15 cellular contexts compared by ENCODE assay signal in genomic region chr2:44107974-44108373, GRCh38.
"Had no signal": no experiment of that assay in that cellular context is flagged by ENCODE, and none has a peak within 500 bp of the region (broad histone marks: within the 10 kb centered on the region; RNA-seq: fewer than 3 reads in every experiment).

No MANE protein-coding gene starts in this region.

- H3K4me3 ChIP-seq: cardiac muscle cell, esophagus squamous epithelium, heart right ventricle, right atrium auricular region, smooth muscle cell had no signal

- H3K36me3 ChIP-seq: cardiac muscle cell, esophagus squamous epithelium, heart right ventricle, right atrium auricular region had no signal

- ATAC-seq: activated T-helper 17 cell treated with anti-CD3 and anti-CD28 coated beads, Interleukin-2, amount 50 U/mL, for 72 hours; heart right ventricle; left lobe of liver; natural killer cell; stimulated activated effector memory CD8-positive, alpha-beta T cell treated with anti-CD3 and anti-CD28 coated beads, Interleukin-12 subunit alpha, Interleukin-12 subunit beta, amount 100 ng/mL, for 72 hours; WTC11 had no signal

- H3K4me3 Mint-ChIP-seq: activated naive CD4-positive, alpha-beta T cell treated with anti-CD3 and anti-CD28 coated beads for 36 hours; activated T-helper 17 cell treated with anti-CD3 and anti-CD28 coated beads, Interleukin-2, amount 50 U/mL, for 72 hours; natural killer cell; stimulated activated effector memory CD8-positive, alpha-beta T cell treated with anti-CD3 and anti-CD28 coated beads, Interleukin-12 subunit alpha, Interleukin-12 subunit beta, amount 100 ng/mL, for 72 hours; type B pancreatic cell; WTC11 had no signal

- DNase-seq: activated CD4-positive, alpha-beta T cell treated with anti-CD3 and anti-CD28 coated beads for 48 hours; activated naive CD4-positive, alpha-beta T cell treated with anti-CD3 and anti-CD28 coated beads for 36 hours; esophagus squamous epithelium; heart right ventricle; islet precursor cell; natural killer cell; nucleus accumbens had no signal

- H3K27ac Mint-ChIP-seq: activated naive CD4-positive, alpha-beta T cell treated with anti-CD3 and anti-CD28 coated beads for 36 hours; activated T-helper 17 cell treated with anti-CD3 and anti-CD28 coated beads, Interleukin-2, amount 50 U/mL, for 72 hours; natural killer cell; stimulated activated effector memory CD8-positive, alpha-beta T cell treated with anti-CD3 and anti-CD28 coated beads, Interleukin-12 subunit alpha, Interleukin-12 subunit beta, amount 100 ng/mL, for 72 hours; type B pancreatic cell; WTC11 had no signal

- H3K27me3 ChIP-seq: cardiac muscle cell, esophagus squamous epithelium, heart right ventricle, right atrium auricular region had no signal

- H3K27me3 Mint-ChIP-seq: type B pancreatic cell had no signal

- H3K4me1 Mint-ChIP-seq: natural killer cell had no signal

- H3K36me3 Mint-ChIP-seq: natural killer cell; stimulated activated effector memory CD8-positive, alpha-beta T cell treated with anti-CD3 and anti-CD28 coated beads, Interleukin-12 subunit alpha, Interleukin-12 subunit beta, amount 100 ng/mL, for 72 hours; type B pancreatic cell; WTC11 had no signal

- H3K27ac ChIP-seq: cardiac muscle cell, esophagus squamous epithelium, heart right ventricle, right atrium auricular region had no signal

- H3K9me3 Mint-ChIP-seq: activated naive CD4-positive, alpha-beta T cell treated with anti-CD3 and anti-CD28 coated beads for 36 hours; activated T-helper 17 cell treated with anti-CD3 and anti-CD28 coated beads, Interleukin-2, amount 50 U/mL, for 72 hours; natural killer cell; stimulated activated effector memory CD8-positive, alpha-beta T cell treated with anti-CD3 and anti-CD28 coated beads, Interleukin-12 subunit alpha, Interleukin-12 subunit beta, amount 100 ng/mL, for 72 hours; type B pancreatic cell; WTC11 had no signal

- H3K9me3 ChIP-seq: esophagus squamous epithelium, heart right ventricle, right atrium auricular region had no signal

- H3K4me1 ChIP-seq: esophagus squamous epithelium, right atrium auricular region had no signal

- H3K4me2 ChIP-seq: smooth muscle cell had no signal
